ENCODE assay signal across 9 cellular contexts in the genomic region with DNA sequence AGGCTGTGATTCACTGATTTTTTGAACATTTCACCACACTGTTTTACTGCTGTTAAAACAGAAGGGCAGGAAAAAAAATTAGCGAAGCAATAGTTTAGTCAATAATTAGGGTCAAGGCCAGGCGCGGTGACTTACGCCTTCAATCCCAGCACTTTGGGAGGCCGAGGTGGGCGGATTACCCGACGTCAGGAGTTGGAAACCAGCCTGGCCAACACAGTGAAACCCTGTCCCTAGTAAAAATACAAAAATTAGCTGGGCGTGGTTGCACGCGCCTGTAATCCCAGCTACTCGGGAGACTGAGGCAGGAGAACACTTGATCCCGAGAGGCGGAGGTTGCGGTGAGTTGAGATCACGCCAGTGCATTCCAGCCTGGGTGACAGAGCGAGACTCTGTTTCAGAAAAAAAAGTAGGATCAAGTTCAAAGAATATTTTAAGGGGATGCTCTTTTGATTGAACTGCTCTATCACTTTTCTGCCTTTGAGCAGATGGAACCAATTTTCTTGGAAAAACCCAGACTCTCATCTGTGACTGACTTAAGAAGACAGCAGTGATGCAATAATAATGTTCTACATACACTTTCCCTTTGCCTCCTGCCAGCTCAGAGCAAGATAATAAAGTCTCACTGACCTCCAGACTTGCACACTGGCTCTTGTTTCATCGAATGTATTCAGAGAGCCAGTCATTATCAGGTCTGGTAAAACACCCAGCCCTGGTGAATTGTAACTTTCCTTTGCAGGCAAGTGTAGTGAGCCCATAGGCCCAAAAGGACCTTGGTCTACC. TPM values are rescaled to one million over a fixed set of nuclear protein-coding genes. Genes with fewer than 3 reads are reported as not detected.
DNase-seq lines count a peak whose midpoint lies in the region; ATAC-seq, FAIRE-seq and TF ChIP-seq lines count a peak whose summit lies in the region.
"Had no signal": no experiment of that assay in that cellular context is flagged by ENCODE, and none has a peak within 500 bp of the region (broad histone marks: within the 10 kb centered on the region; RNA-seq: fewer than 3 reads in every experiment).

No MANE protein-coding gene starts in this region.

- H3K4me1 ChIP-seq in gastrocnemius medialis, result peaks cover 10 to 16% of the 10 kb centered on the region in 2 donors

- no peak for ATAC-seq in gastrocnemius medialis

- H3K27me3 ChIP-seq in gastrocnemius medialis, result no peaks in the 10 kb centered on the region
- H3K27me3 ChIP-seq: neutrophil had no signal

- H3K36me3 ChIP-seq in gastrocnemius medialis, result no peaks in the 10 kb centered on the region
- H3K36me3 ChIP-seq: neutrophil had no signal

- H3K27ac ChIP-seq in gastrocnemius medialis, result peak overlapping the region; percentile 9 to 91 (median 67)
- H3K27ac ChIP-seq: neutrophil had no signal

- H3K4me3 ChIP-seq in NB4 (ENCODE audit: low read depth, low read length) (no peak overlapping the region), gastrocnemius medialis (no peak overlapping the region)

- DNase-seq in EL, result peak; percentile 47
- DNase-seq in NB4 (ENCODE audit: low read depth), result peak; percentile 38
- DNase-seq in fibroblast of gingiva (ENCODE audit: low read depth), result peak; percentile 92
- peak in 1 of 2 donors; percentile 24 for DNase-seq in gastrocnemius medialis
- DNase-seq in H4 (ENCODE audit: low spot score), result no peak
- no peak for DNase-seq in GM12891 (ENCODE audit: insufficient read length, low spot score)
- no peak for DNase-seq in HuH-7.5 (ENCODE audit: low spot score)
- DNase-seq: NCI-H510A had no signal

- in situ Hi-C loops in gastrocnemius medialis (cut with MboI; ENCODE audit: low sequenced_read_pairs in 4 of 4), result no loop called here

- FAIRE-seq in GM12891 (lab: Jason Lieb, UNC), result no peak

- no peak for TF ChIP-seq CTCF in NB4 (IDR thresholded peaks at IDR 0.05; ENCODE audit: low read depth, low read length)
- TF ChIP-seq CTCF in gastrocnemius medialis (IDR thresholded peaks at IDR 0.05 in 4 of 5, conservative IDR thresholded peaks at IDR 0.05 in 1 of 5), result no peak

- no peaks in the 10 kb centered on the region for H3K9me3 ChIP-seq in gastrocnemius medialis
- H3K9me3 ChIP-seq: neutrophil had no signal

- no peak for TF ChIP-seq POLR2A in NB4 (IDR thresholded peaks at IDR 0.05; ENCODE audit: extremely low read depth, insufficient read length)
- no peak for TF ChIP-seq POLR2A in gastrocnemius medialis (IDR thresholded peaks at IDR 0.05)
- TF ChIP-seq POLR2A in GM12891 (IDR thresholded peaks at IDR 0.05; ENCODE audit: low read depth, low read length), result no peak

- intact Hi-C loops in gastrocnemius medialis (cut with DNase I; ENCODE audit: low total_unique reads), result loop anchor here (5.0 kb wide), 1 partner anchor 88 kb away; the partner anchor contains the start of gene TYSND1

TF ChIP-seq in GM12891, 5 proteins besides CTCF, POLR2A, EP300 and RAD21:
- TF ChIP-seq SPI1 (IDR thresholded peaks at IDR 0.05; ENCODE audit: low read depth, low read length) (no peak), POU2F2 (IDR thresholded peaks at IDR 0.05; ENCODE audit: low read depth, low read length) (no peak), PAX5 (IDR thresholded peaks at IDR 0.05; ENCODE audit: insufficient read depth, low read length, severe bottlenecking) (no peak), POLR2AphosphoS5 (IDR thresholded peaks at IDR 0.05; ENCODE audit: low read depth, low read length) (no peak), TAF1 (IDR thresholded peaks at IDR 0.05; ENCODE audit: low read depth, low read length) (no peak)
TF ChIP-seq in GM12891: peak in this region for 0.

RNA-seq across cellular contexts. Expression of gene PPA1, which starts 1.6 kb away (rescaled TPM):
- total RNA-seq in gastrocnemius medialis, result 100 to 1,000 TPM in 1 of 4 donors, 10 to 100 TPM in 3; 73.9 to 146 (median 95.3) TPM
- 301 and 357 TPM in 2 replicates for total RNA-seq in H4 (2014; rRNA removed; shearing (Covaris generic))
- polyA plus RNA-seq in GM12891 (2012; ENCODE audit: low read depth, missing spikeins), result 196 TPM

RNA-seq across cellular contexts. Expression of gene NPFFR1, which starts 48.9 kb away (rescaled TPM):
- under 1 TPM in 1 of 4 donors, not detected in 3; 0.03 TPM for total RNA-seq in gastrocnemius medialis
- not detected in 2 replicates for total RNA-seq in H4 (2014; rRNA removed; shearing (Covaris generic))
- polyA plus RNA-seq in GM12891 (2012; ENCODE audit: low read depth, missing spikeins), result not detected

Comparison
In these comparisons a context has a peak if more than half of its experiments do, and no peak if none do; other contexts are left out.
1. DNase-seq: peak in EL (single experiment), NB4 (single experiment) and fibroblast of gingiva (single experiment); none in H4 (single experiment), GM12891 (single experiment) and HuH-7.5 (single experiment).